In the genomic region with DNA sequence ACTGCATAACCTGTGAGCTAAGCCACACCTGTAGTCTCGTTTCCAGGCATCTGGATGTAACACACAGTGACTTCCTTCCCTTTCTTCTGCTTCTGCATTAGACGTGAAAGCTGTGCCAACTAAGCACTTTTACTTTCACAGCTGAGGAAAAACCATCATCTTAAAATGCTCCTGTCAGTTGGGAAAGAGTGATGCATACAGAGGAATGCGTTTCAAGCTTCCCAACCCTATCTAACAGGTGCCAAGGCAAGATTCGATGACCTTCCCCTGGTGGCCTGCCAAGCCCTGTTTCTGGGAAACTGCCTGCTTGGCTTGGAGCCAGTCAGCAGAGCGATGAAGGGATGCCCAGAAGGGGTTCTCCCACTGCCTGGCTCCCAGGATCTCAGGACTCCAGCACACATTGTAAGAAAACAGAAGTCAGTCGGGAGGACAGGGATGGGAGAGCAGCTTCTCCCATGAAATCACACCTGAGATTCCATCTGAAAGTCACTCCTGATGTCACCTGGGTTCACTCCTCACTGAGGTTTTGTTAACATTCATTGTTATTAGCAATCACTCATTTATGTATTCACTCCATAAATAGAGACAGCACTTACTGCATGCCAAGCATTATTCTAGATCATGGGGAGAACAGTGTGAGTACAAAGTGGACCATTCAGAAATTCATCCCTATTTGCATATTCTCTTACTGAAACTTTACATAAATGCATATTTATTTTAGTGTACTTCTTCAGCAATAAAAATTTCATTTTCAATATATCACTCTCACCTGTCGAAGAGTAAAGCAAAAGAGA, we compare ENCODE assay signal across 1 cellular context.
TF ChIP-seq lines count a peak whose summit lies in the region.

No MANE protein-coding gene starts in this region.

TF ChIP-seq in HepG2, 621 proteins besides CTCF, POLR2A, EP300 and RAD21 (continued from another document):
- TF ChIP-seq ZNF282 (IDR thresholded peaks at IDR 0.05; ENCODE audit: partially characterized antibody) (no peak), ZNF598 (CRISPR knock-in tag; IDR thresholded peaks at IDR 0.05; ENCODE audit: borderline replicate concordance) (no peak), MNT (IDR thresholded peaks at IDR 0.05) (no peak), ZNF10 (CRISPR knock-in tag; IDR thresholded peaks at IDR 0.05; ENCODE audit: borderline replicate concordance, low read depth) (no peak), ARNT (IDR thresholded peaks at IDR 0.05) (no peak), GFI1 (CRISPR knock-in tag; IDR thresholded peaks at IDR 0.05; ENCODE audit: borderline replicate concordance) (no peak)
- TF ChIP-seq, protein P1, sequence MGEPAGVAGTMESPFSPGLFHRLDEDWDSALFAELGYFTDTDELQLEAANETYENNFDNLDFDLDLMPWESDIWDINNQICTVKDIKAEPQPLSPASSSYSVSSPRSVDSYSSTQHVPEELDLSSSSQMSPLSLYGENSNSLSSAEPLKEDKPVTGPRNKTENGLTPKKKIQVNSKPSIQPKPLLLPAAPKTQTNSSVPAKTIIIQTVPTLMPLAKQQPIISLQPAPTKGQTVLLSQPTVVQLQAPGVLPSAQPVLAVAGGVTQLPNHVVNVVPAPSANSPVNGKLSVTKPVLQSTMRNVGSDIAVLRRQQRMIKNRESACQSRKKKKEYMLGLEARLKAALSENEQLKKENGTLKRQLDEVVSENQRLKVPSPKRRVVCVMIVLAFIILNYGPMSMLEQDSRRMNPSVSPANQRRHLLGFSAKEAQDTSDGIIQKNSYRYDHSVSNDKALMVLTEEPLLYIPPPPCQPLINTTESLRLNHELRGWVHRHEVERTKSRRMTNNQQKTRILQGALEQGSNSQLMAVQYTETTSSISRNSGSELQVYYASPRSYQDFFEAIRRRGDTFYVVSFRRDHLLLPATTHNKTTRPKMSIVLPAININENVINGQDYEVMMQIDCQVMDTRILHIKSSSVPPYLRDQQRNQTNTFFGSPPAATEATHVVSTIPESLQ (CRISPR knock-in tag; conservative IDR thresholded peaks at IDR 0.05): no peak
